In genomic region chr11:36289226-36289852, GRCh38 we compare ENCODE assay signal across 1 cellular context.
A peak's percentile ranks its signal among the peaks of the same experiment; 100 is the strongest.
TF ChIP-seq lines count a peak whose summit lies in the region.

COMMD9 (minus strand) TSS chr11:36289424; CDS start chr11:36289412, 12 bp downstream.

TF ChIP-seq in HepG2, 621 proteins besides CTCF, POLR2A, EP300 and RAD21 (continued from another document and continues in another):
- peak; percentile 71 for TF ChIP-seq BHLHE40 (IDR thresholded peaks at IDR 0.05; ENCODE audit: low read length)
- TF ChIP-seq MAFK (conservative IDR thresholded peaks at IDR 0.05 in 1 of 2, IDR thresholded peaks at IDR 0.05 in 1 of 2; ENCODE audit: low read length in 2 of 2), result no peak
- TF ChIP-seq RBFOX2 (IDR thresholded peaks at IDR 0.05; ENCODE audit: low read depth, low read length), result peak; percentile 57
- TF ChIP-seq CEBPZ (IDR thresholded peaks at IDR 0.05; ENCODE audit: low read length), result no peak
- TF ChIP-seq ZNF318 (CRISPR knock-in tag; IDR thresholded peaks at IDR 0.05), result no peak
- TF ChIP-seq ZSCAN21 (CRISPR knock-in tag; IDR thresholded peaks at IDR 0.05; ENCODE audit: borderline replicate concordance), result no peak
- peak; percentile 99 for TF ChIP-seq USF2 (IDR thresholded peaks at IDR 0.05; ENCODE audit: low read depth, low read length)
- peak; percentile 100 for TF ChIP-seq USF2 (CRISPR knock-in tag; IDR thresholded peaks at IDR 0.05; ENCODE audit: borderline replicate concordance)
- TF ChIP-seq YY1 (IDR thresholded peaks at IDR 0.05; ENCODE audit: insufficient read depth, insufficient replicate concordance, low read depth, low read length), result peak; percentile 99
- peak; percentile 12; the same call in 1 of the 2 replicates for TF ChIP-seq KDM4B (CRISPR knock-in tag; IDR thresholded peaks at IDR 0.05)
- no peak for TF ChIP-seq TMF1 (CRISPR knock-in tag; IDR thresholded peaks at IDR 0.05; ENCODE audit: low read depth)
- TF ChIP-seq HMGXB3 (CRISPR knock-in tag; IDR thresholded peaks at IDR 0.05; ENCODE audit: borderline replicate concordance), result peak; percentile 90
- no peak for TF ChIP-seq TP53 (CRISPR knock-in tag; conservative IDR thresholded peaks at IDR 0.05)
- TF ChIP-seq PLSCR1 (CRISPR knock-in tag; IDR thresholded peaks at IDR 0.05; ENCODE audit: borderline replicate concordance), result 0 out of 2 replicates have a peak, but pooled peaks have one; percentile 66
- TF ChIP-seq ZBTB7B (CRISPR knock-in tag; IDR thresholded peaks at IDR 0.05), result no peak
- TF ChIP-seq MED8 (CRISPR knock-in tag; IDR thresholded peaks at IDR 0.05; ENCODE audit: insufficient replicate concordance), result no peak
- no peak for TF ChIP-seq ZNF496 (CRISPR knock-in tag; IDR thresholded peaks at IDR 0.05; ENCODE audit: insufficient replicate concordance)
- TF ChIP-seq SMYD3 (CRISPR knock-in tag; IDR thresholded peaks at IDR 0.05), result no peak
- no peak for TF ChIP-seq HMG20A (CRISPR knock-in tag; IDR thresholded peaks at IDR 0.05; ENCODE audit: borderline replicate concordance)
- no peak for TF ChIP-seq PHF5A (CRISPR knock-in tag; IDR thresholded peaks at IDR 0.05; ENCODE audit: low read depth, unreplicated experiment)
- TF ChIP-seq ZNF232 (CRISPR knock-in tag; IDR thresholded peaks at IDR 0.05; ENCODE audit: borderline replicate concordance), result peak; percentile 84; the same call in 1 of the 2 replicates
- TF ChIP-seq ZNF703 (CRISPR knock-in tag; IDR thresholded peaks at IDR 0.05; ENCODE audit: borderline replicate concordance), result no peak
- no peak for TF ChIP-seq NR1H2 (CRISPR knock-in tag; IDR thresholded peaks at IDR 0.05; ENCODE audit: borderline replicate concordance, low read depth)
- TF ChIP-seq SMC3 (IDR thresholded peaks at IDR 0.05; ENCODE audit: low read length), result no peak
- 0 out of 2 replicates have a peak, but pooled peaks have one; percentile 49 for TF ChIP-seq ZFX (CRISPR knock-in tag; IDR thresholded peaks at IDR 0.05; ENCODE audit: low read depth)
- TF ChIP-seq GTF2F1 (IDR thresholded peaks at IDR 0.05; ENCODE audit: low read length), result no peak; the same call in 1 of the 2 replicates
- TF ChIP-seq PHF21A (CRISPR knock-in tag; IDR thresholded peaks at IDR 0.05), result peak; percentile 76
- TF ChIP-seq ZNF724P (CRISPR knock-in tag; IDR thresholded peaks at IDR 0.05; ENCODE audit: borderline replicate concordance), result no peak
- TF ChIP-seq AKNA (CRISPR knock-in tag; IDR thresholded peaks at IDR 0.05; ENCODE audit: borderline replicate concordance), result no peak
- TF ChIP-seq CBFB (CRISPR knock-in tag; IDR thresholded peaks at IDR 0.05), result peak; percentile 70
